17 cellular contexts compared by ENCODE assay signal in the genomic region with DNA sequence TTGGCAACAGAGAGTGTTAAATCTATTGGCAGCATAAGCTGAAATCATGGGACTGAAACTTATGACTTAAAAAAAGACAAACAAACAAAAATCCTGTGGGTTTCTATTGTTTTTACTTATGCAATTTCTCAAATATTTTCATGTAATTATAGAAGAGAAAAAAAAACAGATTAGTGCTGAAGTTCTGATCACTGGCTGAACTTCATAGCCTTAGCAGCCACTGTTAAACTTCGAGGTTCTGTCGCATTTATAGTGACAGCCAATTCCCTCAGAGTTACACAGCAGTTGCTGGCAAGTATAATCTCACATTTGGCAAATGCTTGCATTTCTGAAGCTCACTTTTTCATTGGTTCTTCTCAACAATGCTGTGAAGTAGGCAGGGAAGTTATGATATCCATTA.
"Had no signal": no experiment of that assay in that cellular context is flagged by ENCODE, and none has a peak within 500 bp of the region (broad histone marks: within the 10 kb centered on the region; RNA-seq: fewer than 3 reads in every experiment).

No MANE protein-coding gene starts in this region.

- H3K4me3 ChIP-seq: colonic mucosa, esophagus squamous epithelium, gastroesophageal sphincter, neural progenitor cell, psoas muscle, right lobe of liver, thyroid gland had no signal

- H3K36me3 ChIP-seq: colonic mucosa, esophagus squamous epithelium, gastroesophageal sphincter, neural progenitor cell, right lobe of liver, thyroid gland had no signal

- H3K4me1 Mint-ChIP-seq: neural progenitor cell, T-cell had no signal

- ATAC-seq: gastroesophageal sphincter, left lobe of liver, psoas muscle, right lobe of liver, T-cell had no signal

- H3K4me3 Mint-ChIP-seq: neural progenitor cell, T-cell had no signal

- H3K36me3 Mint-ChIP-seq: neural progenitor cell, T-cell had no signal

- DNase-seq: activated CD4-positive, CD25-positive, alpha-beta regulatory T cell treated with anti-CD3 and anti-CD28 coated beads, Interleukin-2, amount 50 U/mL, for 72 hours; activated naive CD4-positive, alpha-beta T cell treated with Interleukin-2 at 50 U/mL for 16 hours; activated T-cell treated with anti-CD3 and anti-CD28 coated beads for 4 hours; aorta; caudate nucleus; colonic mucosa; esophagus squamous epithelium; midbrain; psoas muscle; right lobe of liver; T-cell; T-helper 9 cell; thyroid gland had no signal

- H3K4me2 ChIP-seq: neural progenitor cell had no signal

- H3K9ac ChIP-seq: neural progenitor cell had no signal

- H3K27ac Mint-ChIP-seq: neural progenitor cell, T-cell had no signal

- H3K27ac ChIP-seq: colonic mucosa, esophagus squamous epithelium, gastroesophageal sphincter, neural progenitor cell, psoas muscle, right lobe of liver, thyroid gland had no signal

- H2AFZ ChIP-seq: neural progenitor cell had no signal

- H3K9me3 Mint-ChIP-seq: neural progenitor cell had no signal

- H3K9me3 ChIP-seq: colonic mucosa, esophagus squamous epithelium, gastroesophageal sphincter, psoas muscle, right lobe of liver, thyroid gland had no signal

- H3K27me3 ChIP-seq: colonic mucosa, esophagus squamous epithelium, gastroesophageal sphincter, neural progenitor cell, right lobe of liver, thyroid gland had no signal

- H3K4me1 ChIP-seq: colonic mucosa, gastroesophageal sphincter, neural progenitor cell, psoas muscle, right lobe of liver, thyroid gland had no signal

- H3K27me3 Mint-ChIP-seq: T-cell had no signal

- FAIRE-seq: keratinocyte had no signal
